In the genomic region with DNA sequence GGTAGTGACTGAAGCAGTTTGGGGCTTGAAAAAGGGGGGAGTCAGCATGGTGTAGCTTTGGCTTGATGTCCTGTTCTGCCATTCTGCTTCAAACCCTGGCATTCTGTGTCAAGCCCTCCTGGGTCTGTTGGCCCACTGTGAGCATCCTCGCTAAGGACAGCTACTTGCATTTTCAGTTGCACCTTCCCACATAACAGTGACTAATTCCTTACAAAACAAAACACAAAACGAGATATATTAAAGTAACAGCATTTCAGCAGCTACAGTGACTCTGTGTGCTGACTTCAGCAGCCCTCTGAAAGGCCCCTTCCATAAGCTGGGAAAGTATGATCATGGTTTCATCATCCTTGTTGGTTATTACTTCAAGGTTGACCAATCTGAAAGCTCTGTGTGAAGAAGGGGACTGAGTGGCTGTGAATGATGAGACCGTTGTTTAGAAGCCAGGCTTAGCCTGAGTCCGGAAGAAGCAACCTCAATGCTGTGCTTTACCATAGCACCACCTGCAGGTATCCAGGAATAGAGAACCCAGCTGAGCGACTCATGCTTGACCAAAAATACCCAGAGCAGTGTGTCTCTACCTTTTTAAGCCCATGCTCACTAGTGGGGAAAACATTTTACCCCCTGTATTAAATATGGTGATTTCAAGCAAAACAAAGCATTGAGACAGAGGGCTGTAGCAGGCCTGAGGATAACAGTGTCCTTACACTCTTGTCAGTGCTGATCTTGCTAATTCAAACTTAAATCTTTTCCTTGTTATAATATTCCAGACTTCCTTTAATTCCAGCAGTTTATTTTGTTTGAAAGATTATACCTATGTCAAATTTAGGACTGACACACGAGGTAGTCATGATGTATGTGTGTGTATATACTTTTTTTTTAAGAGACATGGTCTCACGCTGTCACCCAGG, we compare ENCODE assay signal across 8 cellular contexts. TPM values are rescaled to one million over a fixed set of nuclear protein-coding genes. Genes with fewer than 3 reads are reported as not detected.
DNase-seq lines count a peak whose midpoint lies in the region; ATAC-seq and TF ChIP-seq lines count a peak whose summit lies in the region.

No MANE protein-coding gene starts in this region.

- no peak overlapping the region for H3K4me3 Mint-ChIP-seq in T-helper 1 cell treated with Interleukin-12 subunit alpha and Interleukin-12 subunit beta and Interleukin-4 antibody, amounts not matched to agents 30 μg/mL and 1 μg/mL, for 36 hours

- H3K36me3 Mint-ChIP-seq in T-helper 1 cell treated with Interleukin-12 subunit alpha and Interleukin-12 subunit beta and Interleukin-4 antibody, amounts not matched to agents 30 μg/mL and 1 μg/mL, for 36 hours (ENCODE audit: low read depth): peaks cover 22% of the 10 kb centered on the region

- no peaks in the 10 kb centered on the region for H3K9me3 Mint-ChIP-seq in T-helper 1 cell treated with Interleukin-12 subunit alpha and Interleukin-12 subunit beta and Interleukin-4 antibody, amounts not matched to agents 30 μg/mL and 1 μg/mL, for 36 hours

- peaks cover 3 to 7% of the 10 kb centered on the region in 2 donors for H3K36me3 ChIP-seq in lung (ENCODE audit: control insufficient read depth in 2 of 2, insufficient read depth in 2 of 2, low read length in 2 of 2)
- H3K36me3 ChIP-seq in thyroid gland: no peaks in the 10 kb centered on the region

- 34 to 42% methylated on average over 7 of the region's 7 CpGs for WGBS in lung, 2 donors
- WGBS in thyroid gland, 2 donors: 37 to 45% methylated on average over 6 to 7 of the region's 7 CpGs

- TF ChIP-seq POLR2A in thyroid gland (IDR thresholded peaks at IDR 0.05): no peak

- TF ChIP-seq CTCF in lung (IDR thresholded peaks at IDR 0.05; ENCODE audit: control extremely low read depth, extremely low read depth) (peak; percentile 42), thyroid gland (IDR thresholded peaks at IDR 0.05) (peak in 5 of 6 experiments; percentile 37 to 80 (median 73))

- no peaks in the 10 kb centered on the region for H3K27me3 Mint-ChIP-seq in T-helper 1 cell treated with Interleukin-12 subunit alpha and Interleukin-12 subunit beta and Interleukin-4 antibody, amounts not matched to agents 30 μg/mL and 1 μg/mL, for 36 hours (ENCODE audit: low read depth)

- ATAC-seq in GM21737 (IDR thresholded peaks at IDR 0.05; ENCODE audit: unreplicated experiment) (peak; percentile 89), lung (ENCODE audit: insufficient read depth, low FRiP score) (peak; percentile 59)

- H3K27ac Mint-ChIP-seq in T-helper 1 cell treated with Interleukin-12 subunit alpha and Interleukin-12 subunit beta and Interleukin-4 antibody, amounts not matched to agents 30 μg/mL and 1 μg/mL, for 36 hours: peak overlapping the region; percentile 79

- peak overlapping the region in 1 of 2 donors; percentile 28 for H3K27ac ChIP-seq in lung (ENCODE audit: low read depth in 1 of 2, low read length in 1 of 2)
- H3K27ac ChIP-seq in thyroid gland: peak overlapping the region in 1 of 3 donors; percentile 15

- H3K9me3 ChIP-seq in lung (ENCODE audit: control insufficient read depth in 2 of 2, insufficient read depth in 1 of 2, low read length in 1 of 2): no peaks in the 10 kb centered on the region
- no peaks in the 10 kb centered on the region for H3K9me3 ChIP-seq in thyroid gland

- peaks cover 41% of the 10 kb centered on the region for H3K4me1 Mint-ChIP-seq in T-helper 1 cell treated with Interleukin-12 subunit alpha and Interleukin-12 subunit beta and Interleukin-4 antibody, amounts not matched to agents 30 μg/mL and 1 μg/mL, for 36 hours (ENCODE audit: low read depth)

- H3K4me1 ChIP-seq in lung (ENCODE audit: control insufficient read depth in 2 of 2, insufficient read depth in 2 of 2, low read length in 2 of 2) (no peaks in the 10 kb centered on the region), thyroid gland (no peaks in the 10 kb centered on the region)

- no peaks in the 10 kb centered on the region for H3K27me3 ChIP-seq in lung (ENCODE audit: control insufficient read depth, insufficient read depth)
- H3K27me3 ChIP-seq in thyroid gland: no peaks in the 10 kb centered on the region

- peak; percentile 20 for DNase-seq in activated naive CD4-positive, alpha-beta T cell treated with Interleukin-2 at 50 U/mL for 16 hours
- no peak for DNase-seq in activated naive CD4-positive, alpha-beta T cell (lab: John Stamatoyannopoulos, UW)
- DNase-seq in HuH-7.5 (ENCODE audit: low spot score) (peak; percentile 36), dermis microvascular lymphatic vessel endothelial cell (ENCODE audit: low read depth in 2 of 2) (peak; percentile 75 to 82), lung (ENCODE audit: low spot score) (peak; percentile 30), thyroid gland (peak; percentile 44)

- intact Hi-C loops in thyroid gland (cut with DNase I): loop anchor here (5.0 kb wide), 1 partner anchor 173 kb away; a partner anchor contains a TSS

- H3K4me3 ChIP-seq in lung (no peak overlapping the region), thyroid gland (replicated peaks in 1 of 3) (no peak overlapping the region)

RNA-seq across cellular contexts. Expression of a gene that starts 42.6 kb away (rescaled TPM):
- total RNA-seq in dermis microvascular lymphatic vessel endothelial cell (0.13 TPM in 2 replicates), lung (1 to 10 TPM in 1 of 2 donors, under 1 TPM in 1; 0.74 to 5.0 TPM), thyroid gland (1 to 10 TPM; 1.2 to 2.3 (median 2.1) TPM)
- polyA plus RNA-seq in lung: under 1 TPM; 0.29 to 0.71 TPM

Comparison
In these comparisons a context has a peak if more than half of its experiments do, and no peak if none do; other contexts are left out.
1. DNase-seq: peak in activated naive CD4-positive, alpha-beta T cell treated with Interleukin-2 at 50 U/mL for 16 hours (single experiment), HuH-7.5 (single experiment), dermis microvascular lymphatic vessel endothelial cell (2 of 2), lung (single experiment) and thyroid gland (2 of 2); none in activated naive CD4-positive, alpha-beta T cell (0 of 4).